33 cellular contexts compared by ENCODE assay signal in genomic region chr1:229487181-229487580, GRCh38. TPM values are rescaled to one million over a fixed set of nuclear protein-coding genes. Genes with fewer than 3 reads are reported as not detected.
"Had no signal": no experiment of that assay in that cellular context is flagged by ENCODE, and none has a peak within 500 bp of the region (broad histone marks: within the 10 kb centered on the region; RNA-seq: fewer than 3 reads in every experiment).

No MANE protein-coding gene starts in this region.

- H3K9me3 ChIP-seq: adrenal gland, body of pancreas, breast epithelium had no signal

- H3K4me3 Mint-ChIP-seq: activated B cell treated with CpG ODN at 0.5 μM for 24 hours; activated CD4-positive, alpha-beta memory T cell treated with anti-CD3 and anti-CD28 coated beads for 36 hours; activated T-helper 17 cell treated with anti-CD3 and anti-CD28 coated beads, Interleukin-2, amount 50 U/mL, for 72 hours had no signal

- H3K4me1 ChIP-seq: adrenal gland, body of pancreas, breast epithelium had no signal

- FAIRE-seq: astrocyte had no signal

- ATAC-seq: activated naive CD4-positive, alpha-beta T cell treated with anti-CD3 and anti-CD28 coated beads, Interleukin-2, amount 50 U/mL, for 72 hours; activated T-helper 17 cell treated with anti-CD3 and anti-CD28 coated beads, Interleukin-2, amount 50 U/mL, for 72 hours; body of pancreas; PC-3; Right ventricle myocardium inferior had no signal

- H3K4me3 ChIP-seq: adrenal gland, body of pancreas, breast epithelium had no signal

- H3K27ac ChIP-seq: adrenal gland, body of pancreas, breast epithelium, RWPE1, VCaP had no signal

- H3K9me3 Mint-ChIP-seq: activated B cell treated with CpG ODN at 0.5 μM for 24 hours; activated CD4-positive, alpha-beta memory T cell treated with anti-CD3 and anti-CD28 coated beads for 36 hours; activated naive CD4-positive, alpha-beta T cell treated with anti-CD3 and anti-CD28 coated beads, Interleukin-2, amount 50 U/mL, for 72 hours; activated T-helper 17 cell treated with anti-CD3 and anti-CD28 coated beads, Interleukin-2, amount 50 U/mL, for 72 hours had no signal

- H3K27ac Mint-ChIP-seq: activated B cell treated with CpG ODN at 0.5 μM for 24 hours; activated CD4-positive, alpha-beta memory T cell treated with anti-CD3 and anti-CD28 coated beads for 36 hours; activated naive CD4-positive, alpha-beta T cell treated with anti-CD3 and anti-CD28 coated beads, Interleukin-2, amount 50 U/mL, for 72 hours; activated T-helper 17 cell treated with anti-CD3 and anti-CD28 coated beads, Interleukin-2, amount 50 U/mL, for 72 hours had no signal

- H3K27me3 Mint-ChIP-seq: activated B cell treated with CpG ODN at 0.5 μM for 24 hours; activated CD4-positive, alpha-beta memory T cell treated with anti-CD3 and anti-CD28 coated beads for 36 hours; activated T-helper 17 cell treated with anti-CD3 and anti-CD28 coated beads, Interleukin-2, amount 50 U/mL, for 72 hours had no signal

- DNase-seq: activated B cell treated with CpG ODN at 0.5 μM for 24 hours; activated CD4-positive, alpha-beta memory T cell treated with anti-CD3 and anti-CD28 coated beads for 36 hours; activated CD4-positive, alpha-beta T cell treated with anti-CD3 and anti-CD28 coated beads for 4 hours; activated CD4-positive, alpha-beta T cell treated with anti-CD3 and anti-CD28 coated beads, Interleukin-2, amount 50 U/mL, for 1 hour; activated CD4-positive, CD25-positive, alpha-beta regulatory T cell treated with anti-CD3 and anti-CD28 coated beads, Interleukin-2, amount 50 U/mL, for 72 hours; activated effector memory CD4-positive, alpha-beta T cell treated with anti-CD3 and anti-CD28 coated beads, Interleukin-2, amount 50 U/mL, for 16 hours; activated naive CD4-positive, alpha-beta T cell treated with Interleukin-2 at 50 U/mL for 16 hours; activated T-cell treated with anti-CD3 and anti-CD28 coated beads, Interleukin-2, amount 50 U/mL, for 48 hours; adrenal gland; body of pancreas; NCI-H1105; NCI-H1436; NCI-H1694; NCI-H1930; NCI-H2081 treated with DMSO at 0.1 percent for 48 hours; NCI-H345; NCI-H524 treated with DMSO at 0.1 percent for 48 hours; PC-3; SIG-M5; SW 1271; T-helper 1 cell; T-helper 2 cell; T-helper 9 cell had no signal

- H3K27me3 ChIP-seq: adrenal gland, body of pancreas, breast epithelium had no signal

RNA-seq across cellular contexts. Expression of gene ACTA1, which starts 53.3 kb away (rescaled TPM):
- total RNA-seq: activated CD4-positive, alpha-beta memory T cell treated with anti-CD3 and anti-CD28 coated beads for 36 hours; activated CD8-positive, alpha-beta memory T cell treated with anti-CD3 and anti-CD28 coated beads for 36 hours; activated naive CD4-positive, alpha-beta T cell treated with anti-CD3 and anti-CD28 coated beads, Interleukin-2, amount 50 U/mL, for 72 hours; activated T-helper 17 cell treated with anti-CD3 and anti-CD28 coated beads, Interleukin-2, amount 50 U/mL, for 72 hours; M059J; NCI-H460 had no signal
